In genomic region chr16:72990571-72990970, GRCh38 we compare ENCODE assay signal across 1 cellular context.
TF ChIP-seq lines count a peak whose summit lies in the region.

No MANE protein-coding gene starts in this region.

TF ChIP-seq in HepG2, 621 proteins besides CTCF, POLR2A, EP300 and RAD21:
- TF ChIP-seq ZNF142 (CRISPR knock-in tag; IDR thresholded peaks at IDR 0.05) (no peak), SIN3B (IDR thresholded peaks at IDR 0.05; ENCODE audit: low read length) (no peak), SSRP1 (CRISPR knock-in tag; IDR thresholded peaks at IDR 0.05) (no peak), IKZF1 (IDR thresholded peaks at IDR 0.05) (no peak), TEAD3 (CRISPR knock-in tag; optimal IDR thresholded peaks at IDR 0.05; ENCODE audit: borderline replicate concordance) (peak; percentile 2), KLF15 (CRISPR knock-in tag; IDR thresholded peaks at IDR 0.05; ENCODE audit: borderline replicate concordance) (no peak)
